Comparison of ENCODE assay signal across 17 cellular contexts in the genomic region with DNA sequence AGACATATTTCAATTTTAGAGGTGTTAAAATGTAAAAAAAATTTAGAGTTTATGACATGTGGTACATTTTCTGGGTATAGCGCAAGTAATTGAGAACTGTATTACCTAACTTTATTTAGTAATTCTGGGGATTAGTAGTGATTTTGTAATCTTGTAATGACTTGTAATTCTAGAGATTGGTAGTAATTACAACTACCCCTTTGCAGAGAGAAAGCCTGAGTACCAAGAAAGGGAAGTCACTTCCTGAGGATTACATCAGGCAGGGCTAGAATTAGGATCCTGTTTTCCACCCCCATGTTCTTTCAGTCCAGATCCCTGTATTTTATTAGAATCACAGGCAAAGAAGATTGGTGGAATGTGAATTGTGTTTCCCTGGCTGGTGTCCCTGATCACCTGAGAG.
"Had no signal": no experiment of that assay in that cellular context is flagged by ENCODE, and none has a peak within 500 bp of the region (broad histone marks: within the 10 kb centered on the region; RNA-seq: fewer than 3 reads in every experiment).

No MANE protein-coding gene starts in this region.

- H3K27me3 Mint-ChIP-seq: effector memory CD8-positive, alpha-beta T cell; type B pancreatic cell had no signal

- ATAC-seq: activated CD8-positive, alpha-beta T cell treated with anti-CD3 and anti-CD28 coated beads, Interleukin-2, amount 10 ng/mL, durations not matched to agents 7 days and 5 days; effector memory CD8-positive, alpha-beta T cell; gastroesophageal sphincter; pancreas had no signal

- H3K36me3 ChIP-seq: gastroesophageal sphincter, left ventricle myocardium inferior, pancreas, WERI-Rb-1 had no signal

- H3K27me3 ChIP-seq: gastroesophageal sphincter, pancreas had no signal

- DNase-seq: activated CD4-positive, alpha-beta T cell treated with anti-CD3 and anti-CD28 coated beads for 48 hours; activated CD8-positive, alpha-beta T cell treated with anti-CD3 and anti-CD28 coated beads, Interleukin-2, amount 10 ng/mL, durations not matched to agents 7 days and 5 days; activated naive CD4-positive, alpha-beta T cell treated with anti-CD3 and anti-CD28 coated beads for 36 hours; central memory CD4-positive, alpha-beta T cell; cortex of kidney; effector memory CD8-positive, alpha-beta T cell; kidney; left ventricle myocardium inferior; mesenchymal stem cell; pancreas; stimulated activated CD4-positive, alpha-beta T cell treated with anti-CD3 and anti-CD28 coated beads, Interleukin-12 subunit alpha, Interleukin-12 subunit beta, amount 100 ng/mL, for 4 hours; stimulated activated naive CD4-positive, alpha-beta T cell treated with Interleukin-2 at 50 U/mL for 16 hours; WERI-Rb-1 had no signal

- H3K4me1 ChIP-seq: left ventricle myocardium inferior, pancreas had no signal

- H3K36me3 Mint-ChIP-seq: type B pancreatic cell had no signal

- H3K4me3 ChIP-seq: gastroesophageal sphincter, left ventricle myocardium inferior, pancreas had no signal

- H3K27ac Mint-ChIP-seq: activated CD8-positive, alpha-beta T cell treated with anti-CD3 and anti-CD28 coated beads, Interleukin-2, amount 10 ng/mL, durations not matched to agents 7 days and 5 days; activated naive CD4-positive, alpha-beta T cell treated with anti-CD3 and anti-CD28 coated beads for 36 hours; type B pancreatic cell had no signal

- H3K27ac ChIP-seq: epithelial cell of prostate, gastroesophageal sphincter, left ventricle myocardium inferior, pancreas, WERI-Rb-1 had no signal

- H3K4me3 Mint-ChIP-seq: activated CD8-positive, alpha-beta T cell treated with anti-CD3 and anti-CD28 coated beads, Interleukin-2, amount 10 ng/mL, durations not matched to agents 7 days and 5 days; activated naive CD4-positive, alpha-beta T cell treated with anti-CD3 and anti-CD28 coated beads for 36 hours; effector memory CD8-positive, alpha-beta T cell; neural crest cell; type B pancreatic cell had no signal

- H3K9me3 ChIP-seq: gastroesophageal sphincter, pancreas had no signal

- H3K9me3 Mint-ChIP-seq: activated naive CD4-positive, alpha-beta T cell treated with anti-CD3 and anti-CD28 coated beads for 36 hours; effector memory CD8-positive, alpha-beta T cell had no signal
